In genomic region chr20:63290677-63291472, GRCh38 we compare ENCODE assay signal across 8 cellular contexts. TPM values are rescaled to one million over a fixed set of nuclear protein-coding genes. Genes with fewer than 3 reads are reported as not detected.
DNase-seq lines count a peak whose midpoint lies in the region; ATAC-seq and TF ChIP-seq lines count a peak whose summit lies in the region.

No MANE protein-coding gene starts in this region.

- peak; percentile 51 for TF ChIP-seq CTCF in BE2C (IDR thresholded peaks at IDR 0.05; ENCODE audit: low read depth, low read length)
- peak; percentile 65 for TF ChIP-seq CTCF in HFF-Myc (IDR thresholded peaks at IDR 0.05; ENCODE audit: low read depth, low read length, missing control alignments)
- peak; percentile 47 to 75 (median 60) for TF ChIP-seq CTCF in adrenal gland (IDR thresholded peaks at IDR 0.05)

- no peaks in the 10 kb centered on the region for H3K27me3 ChIP-seq in BE2C
- H3K27me3 ChIP-seq in adrenal gland = peaks cover 9% of the 10 kb centered on the region

- DNase-seq in BE2C (peak; percentile 76), HFF-Myc (ENCODE audit: extremely low read depth, low read depth) (no peak), T-helper 1 cell (peak in 4 of 5 donors; percentile 39 to 46 (median 43)), adrenal gland (peak; percentile 43 to 71 (median 62)), immature natural killer cell (peak; percentile 24 to 42 (median 31)), NCI-H345 (lab: John Stamatoyannopoulos, UW) (no peak)
- peak; percentile 27 to 56 (median 28) for DNase-seq in stimulated activated CD4-positive, alpha-beta T cell treated with anti-CD3 and anti-CD28 coated beads, TNF-alpha, amount 100 ng/mL, for 4 hours (ENCODE audit: low read depth in 3 of 3)

- no peak overlapping the region for H3K4me3 Mint-ChIP-seq in immature natural killer cell

- H3K36me3 ChIP-seq in BE2C (peaks cover 18% of the 10 kb centered on the region), adrenal gland (replicated peaks in 1 of 2) (peaks cover 0 to 8% of the 10 kb centered on the region in 2 donors)

- TF ChIP-seq POLR2A in adrenal gland (IDR thresholded peaks at IDR 0.05) = no peak

- no peak overlapping the region for H3K27ac Mint-ChIP-seq in immature natural killer cell

- H3K9me3 Mint-ChIP-seq in immature natural killer cell = no peaks in the 10 kb centered on the region

- H3K4me1 Mint-ChIP-seq in immature natural killer cell = no peaks in the 10 kb centered on the region

- H3K36me3 Mint-ChIP-seq in immature natural killer cell = peaks cover 0 to 4% (median 0%) of the 10 kb centered on the region in 3 donors

- H3K4me1 ChIP-seq in BE2C = no peaks in the 10 kb centered on the region
- no peaks in the 10 kb centered on the region for H3K4me1 ChIP-seq in adrenal gland (replicated peaks in 1 of 2)

- H3K9me3 ChIP-seq in BE2C = no peaks in the 10 kb centered on the region
- no peaks in the 10 kb centered on the region for H3K9me3 ChIP-seq in adrenal gland (replicated peaks in 1 of 3)

- H3K27me3 Mint-ChIP-seq in immature natural killer cell (ENCODE audit: low read depth in 3 of 3) = peaks cover 2 to 3% (median 2%) of the 10 kb centered on the region in 3 donors

- ATAC-seq in GM19324 (IDR thresholded peaks at IDR 0.05; ENCODE audit: low FRiP score, unreplicated experiment) = no peak

- H3K27ac ChIP-seq in adrenal gland = no peak overlapping the region

- WGBS in adrenal gland, 4 donors = 20 to 56% (median 23%) methylated on average over 7 to 26 of the region's 26 CpGs

- intact Hi-C loops in adrenal gland (cut with DNase I) = no loop called here

- no peak overlapping the region for H3K4me3 ChIP-seq in BE2C (ENCODE audit: low read depth, low read length)
- no peak overlapping the region for H3K4me3 ChIP-seq in HFF-Myc (replicated peaks; ENCODE audit: low read depth, low read length)
- H3K4me3 ChIP-seq in adrenal gland = no peak overlapping the region

RNA-seq across cellular contexts. Expression of gene COL20A1, which starts 2.1 kb away (rescaled TPM):
- 0.25 TPM for polyA plus RNA-seq in BE2C (2012; ENCODE audit: insufficient read depth, insufficient read length, low read depth)
- total RNA-seq in adrenal gland = under 1 TPM in 3 of 8 donors, not detected in 5; 0.09 to 0.18 (median 0.11) TPM
- under 1 TPM in 2 of 3 donors, not detected in 1; 0.34 to 0.97 TPM for polyA plus RNA-seq in adrenal gland
- not detected for polyA plus RNA-seq in immature natural killer cell

RNA-seq across cellular contexts. Expression of gene ARFGAP1, which starts 18.3 kb away (rescaled TPM):
- 329 TPM for polyA plus RNA-seq in BE2C (2012; ENCODE audit: insufficient read depth, insufficient read length, low read depth)
- total RNA-seq in adrenal gland = 10 to 100 TPM; 13.0 to 94.8 (median 61.5) TPM
- 100 to 1,000 TPM in 2 of 3 donors, 10 to 100 TPM in 1; 17.0 to 286 (median 123) TPM for polyA plus RNA-seq in adrenal gland
- 10 to 100 TPM in 2 of 3 donors, 1 to 10 TPM in 1; 8.8 to 20.9 (median 16.5) TPM for polyA plus RNA-seq in immature natural killer cell

RNA-seq across cellular contexts. Expression of gene NKAIN4, which starts 36.6 kb away (rescaled TPM):
- polyA plus RNA-seq in BE2C (2012; ENCODE audit: insufficient read depth, insufficient read length, low read depth) = 0.49 TPM
- under 1 TPM in 2 of 8 donors, not detected in 6; 0.15 to 0.28 TPM for total RNA-seq in adrenal gland
- polyA plus RNA-seq in adrenal gland (under 1 TPM; 0.31 to 0.64 (median 0.40) TPM), immature natural killer cell (not detected)

RNA-seq across cellular contexts. Expression of gene BIRC7, which starts 55.2 kb away (rescaled TPM):
- polyA plus RNA-seq in BE2C (2012; ENCODE audit: insufficient read depth, insufficient read length, low read depth) = 0.56 TPM
- total RNA-seq in adrenal gland = 1 to 10 TPM in 3 of 8 donors, under 1 TPM in 1, not detected in 4; 0.28 to 1.1 (median 1.1) TPM
- polyA plus RNA-seq in adrenal gland (1 to 10 TPM in 1 of 3 donors, under 1 TPM in 1, not detected in 1; 0.81 to 1.2 TPM), immature natural killer cell (not detected)

Comparison
In these comparisons a context has a peak if more than half of its experiments do, and no peak if none do; other contexts are left out.
1. DNase-seq: peak in BE2C (single experiment), T-helper 1 cell (4 of 5), adrenal gland (7 of 7), immature natural killer cell (3 of 3) and stimulated activated CD4-positive, alpha-beta T cell treated with anti-CD3 and anti-CD28 coated beads, TNF-alpha, amount 100 ng/mL, for 4 hours (3 of 3); none in HFF-Myc (single experiment) and NCI-H345 (single experiment).
2. Peak in every context shown above with its lines, with median percentiles within 50 percentile points of each other: CTCF ChIP-seq.